Comparison of ENCODE assay signal across 9 cellular contexts in the genomic region with DNA sequence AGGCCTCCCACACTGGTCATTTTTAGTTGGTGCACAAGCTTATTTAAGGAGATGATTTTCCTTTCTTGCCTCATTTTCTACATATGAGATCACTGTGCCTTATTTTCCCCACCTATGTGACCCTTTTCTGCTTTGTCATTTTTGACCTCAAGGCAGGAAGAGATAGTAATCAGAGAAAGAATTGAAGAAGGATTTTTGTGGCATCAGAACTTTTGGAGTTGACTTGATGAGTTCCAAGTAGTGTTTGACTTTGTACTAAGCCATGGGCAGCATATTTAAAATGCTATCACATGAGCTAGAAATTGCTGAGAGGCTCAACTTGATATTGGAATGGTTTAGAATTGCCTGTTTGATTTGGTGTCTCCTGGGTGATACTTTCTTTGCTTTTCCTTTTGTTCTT.
"Had no signal": no experiment of that assay in that cellular context is flagged by ENCODE, and none has a peak within 500 bp of the region (broad histone marks: within the 10 kb centered on the region; RNA-seq: fewer than 3 reads in every experiment).

No MANE protein-coding gene starts in this region.

- H3K9me3 ChIP-seq: HAP-1 had no signal

- H3K4me3 Mint-ChIP-seq: HFFc6, IgD-negative memory B cell had no signal

- H3K4me3 ChIP-seq: HAP-1 had no signal

- DNase-seq: GOT3, H7, HFFc6, KBM-7 had no signal

- H3K4me1 ChIP-seq: HAP-1 had no signal

- H3K9me3 Mint-ChIP-seq: HFFc6 had no signal

- H3K36me3 ChIP-seq: HAP-1 had no signal

- ATAC-seq: HCT116, HepG2 had no signal

- H3K27me3 Mint-ChIP-seq: IgD-negative memory B cell had no signal

- H3K36me3 Mint-ChIP-seq: IgD-negative memory B cell had no signal

- H3K27ac ChIP-seq: HL-60 had no signal

- H3K4me1 Mint-ChIP-seq: IgD-negative memory B cell had no signal

- H3K27ac Mint-ChIP-seq: HFFc6, IgD-negative memory B cell had no signal
